In genomic region chr13:105272660-105273631, GRCh38 we compare ENCODE assay signal across 1 cellular context.
TF ChIP-seq lines count a peak whose summit lies in the region.

No MANE protein-coding gene starts in this region.

TF ChIP-seq in WTC11, 78 proteins besides CTCF, POLR2A, EP300 and RAD21 (continued from another document):
- no peak for TF ChIP-seq FOXP4 (CRISPR knock-in tag; IDR thresholded peaks at IDR 0.05)
- no peak for TF ChIP-seq ATF6 (CRISPR knock-in tag; IDR thresholded peaks at IDR 0.05)
- TF ChIP-seq NR3C1 (CRISPR knock-in tag; conservative IDR thresholded peaks at IDR 0.05; ENCODE audit: low read depth) = no peak
- TF ChIP-seq GABPB1 (CRISPR knock-in tag; IDR thresholded peaks at IDR 0.05) = no peak
- TF ChIP-seq ETV6 (CRISPR knock-in tag; IDR thresholded peaks at IDR 0.05) = no peak
- no peak for TF ChIP-seq ERG (CRISPR knock-in tag; IDR thresholded peaks at IDR 0.05)
- no peak for TF ChIP-seq SOX15 (CRISPR knock-in tag; IDR thresholded peaks at IDR 0.05)
- no peak for TF ChIP-seq CREB1 (CRISPR knock-in tag; IDR thresholded peaks at IDR 0.05)
- no peak for TF ChIP-seq ZNF671 (CRISPR knock-in tag; IDR thresholded peaks at IDR 0.05)
- no peak for TF ChIP-seq JUN (CRISPR knock-in tag; IDR thresholded peaks at IDR 0.05)
- TF ChIP-seq SMAD3 (CRISPR knock-in tag; IDR thresholded peaks at IDR 0.05; ENCODE audit: borderline replicate concordance) = no peak
- no peak for TF ChIP-seq ZNF232 (CRISPR knock-in tag; IDR thresholded peaks at IDR 0.05)
- no peak for TF ChIP-seq ELF4 (CRISPR knock-in tag; IDR thresholded peaks at IDR 0.05; ENCODE audit: low read depth)
- TF ChIP-seq E2F4 (CRISPR knock-in tag; IDR thresholded peaks at IDR 0.05; ENCODE audit: borderline replicate concordance, low read depth) = no peak
- TF ChIP-seq ATF2 (CRISPR knock-in tag; IDR thresholded peaks at IDR 0.05; ENCODE audit: borderline replicate concordance, low read depth) = no peak
